26 cellular contexts compared by ENCODE assay signal in the genomic region with DNA sequence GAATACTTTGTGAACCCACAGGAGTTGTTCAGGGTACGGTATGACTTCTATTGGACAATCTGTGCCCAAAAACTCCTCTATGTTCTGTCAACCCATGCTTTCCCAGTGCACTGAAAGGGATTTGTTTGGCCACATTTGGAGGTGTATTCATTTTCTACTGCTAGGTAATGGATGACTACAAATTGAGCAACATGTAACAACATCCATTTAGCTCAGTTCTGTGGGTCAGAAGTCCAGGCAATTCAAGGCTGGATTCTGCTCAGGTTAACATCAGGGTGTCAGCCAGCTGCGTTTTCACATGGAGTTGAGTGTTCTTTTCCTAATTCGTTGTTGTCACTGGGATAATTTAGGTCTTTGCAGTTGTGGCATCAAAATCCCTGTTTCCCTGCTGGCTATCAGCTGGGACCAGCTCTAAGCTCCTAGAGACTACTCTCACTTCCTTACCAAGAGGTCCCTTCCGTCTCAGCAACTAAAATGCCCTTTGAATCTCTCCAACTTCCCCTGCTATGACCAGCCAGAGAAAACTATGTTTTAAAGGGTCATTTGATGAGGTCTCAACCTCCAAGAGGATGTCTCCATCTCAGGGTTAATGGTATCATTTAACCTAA. TPM values are rescaled to one million over a fixed set of nuclear protein-coding genes. Genes with fewer than 3 reads are reported as not detected.
"Had no signal": no experiment of that assay in that cellular context is flagged by ENCODE, and none has a peak within 500 bp of the region (broad histone marks: within the 10 kb centered on the region; RNA-seq: fewer than 3 reads in every experiment).

No MANE protein-coding gene starts in this region.

- ATAC-seq: heart right ventricle; left colon; left ventricle myocardium superior; mucosa of descending colon; natural killer cell treated with Interleukin-12 subunit alpha and Interleukin-12 subunit beta and Interleukin-15 and Interleukin-18, amount 100 ng/mL, for 72 hours; pancreas; sciatic nerve; stimulated activated memory B cell treated with anti-CD40 and anti-IgM and Interleukin-4, amounts not matched to agents 10 μg/mL and 1 μg/mL and 100 μg/mL, for 72 hours; stimulated activated naive CD8-positive, alpha-beta T cell treated with anti-CD3 and anti-CD28 coated beads, Interleukin-15, Interleukin-2, amounts not matched to agents 100 U/mL and 50 U/mL, for 24 hours had no signal

- FAIRE-seq: endometrium, pancreas had no signal

- DNase-seq: colonic mucosa; effector memory CD4-positive, alpha-beta T cell; erythroblast; esophagus squamous epithelium; foreskin melanocyte; glutamatergic neuron; heart right ventricle; hypothalamus; immature natural killer cell; islet precursor cell; kidney glomerular epithelial cell; left colon; left ventricle myocardium superior; mucosa of descending colon; naive B cell; pancreas; stimulated activated CD4-positive, alpha-beta T cell treated with anti-CD3 and anti-CD28 coated beads, Interleukin-4, amount 100 ng/mL, for 4 hours; stimulated activated naive CD8-positive, alpha-beta T cell treated with anti-CD3 and anti-CD28 coated beads, Interleukin-15, Interleukin-2, amounts not matched to agents 100 U/mL and 50 U/mL, for 24 hours; substantia nigra; testis; tibial artery had no signal

RNA-seq across cellular contexts. Expression of a gene that starts 25.5 kb away (rescaled TPM):
- total RNA-seq: esophagus squamous epithelium, pulmonary artery endothelial cell had no signal
